ENCODE assay signal across 10 cellular contexts in the genomic region with DNA sequence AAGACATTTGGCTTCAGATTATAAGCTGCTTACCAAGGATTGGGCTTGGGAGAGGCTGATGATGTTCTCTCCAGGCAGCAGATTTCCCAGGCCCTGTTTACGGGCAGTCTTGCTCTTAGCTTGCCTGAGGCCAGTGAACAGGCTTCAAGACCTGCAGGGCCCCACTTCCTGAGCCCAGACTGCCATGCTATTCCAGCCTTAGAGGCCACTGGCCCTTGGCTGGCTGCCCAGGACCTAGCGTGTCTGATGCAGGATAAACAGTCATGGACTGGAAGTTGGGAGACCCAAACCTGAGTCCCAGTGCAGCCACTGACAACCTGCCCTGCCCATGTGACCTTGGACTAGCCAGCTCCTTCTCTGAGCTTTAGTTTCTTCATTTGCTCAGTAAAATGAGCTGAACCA. TPM values are rescaled to one million over a fixed set of nuclear protein-coding genes. Genes with fewer than 3 reads are reported as not detected.
DNase-seq lines count a peak whose midpoint lies in the region; ATAC-seq, FAIRE-seq and TF ChIP-seq lines count a peak whose summit lies in the region.
"Had no signal": no experiment of that assay in that cellular context is flagged by ENCODE, and none has a peak within 500 bp of the region (broad histone marks: within the 10 kb centered on the region; RNA-seq: fewer than 3 reads in every experiment).

No MANE protein-coding gene starts in this region.

- intact Hi-C loops in MCF 10A (cut with micrococcal nuclease): no loop called here
- intact Hi-C loops in mammary epithelial cell (cut with micrococcal nuclease): no loop called here

- H3K9me3 Mint-ChIP-seq in MCF 10A (ENCODE audit: unreplicated experiment): no peaks in the 10 kb centered on the region
- no peaks in the 10 kb centered on the region for H3K9me3 Mint-ChIP-seq in type B pancreatic cell

- no peak for ATAC-seq in HG03442 (IDR thresholded peaks at IDR 0.05; ENCODE audit: unreplicated experiment)
- ATAC-seq: activated CD4-positive, CD25-positive, alpha-beta regulatory T cell treated with anti-CD3 and anti-CD28 coated beads, Interleukin-2, amount 50 U/mL, for 24 hours had no signal

- no peak overlapping the region for H3K9ac ChIP-seq in mammary epithelial cell (ENCODE audit: insufficient read depth, low read length)
- peak overlapping the region in 1 of 2 donors; percentile 58 for H3K9ac ChIP-seq in duodenal mucosa (ENCODE audit: low read depth in 1 of 2, low read length in 2 of 2)

- H3K36me3 Mint-ChIP-seq in MCF 10A (ENCODE audit: insufficient read depth, unreplicated experiment) (peaks cover 8% of the 10 kb centered on the region), type B pancreatic cell (peaks cover 3% of the 10 kb centered on the region)

- H2AFZ ChIP-seq in mammary epithelial cell (ENCODE audit: low read depth, low read length): no peak overlapping the region

- peaks cover 4% of the 10 kb centered on the region for H3K79me2 ChIP-seq in mammary epithelial cell (ENCODE audit: insufficient read depth, low read length)

- no peak overlapping the region for H3K4me2 ChIP-seq in mammary epithelial cell (ENCODE audit: insufficient read depth, low read depth, low read length)

- H3K4me3 Mint-ChIP-seq in MCF 10A (ENCODE audit: unreplicated experiment) (no peak overlapping the region), type B pancreatic cell (peak overlapping the region; percentile 94)

- TF ChIP-seq POLR2A in GM12891 (IDR thresholded peaks at IDR 0.05; ENCODE audit: low read depth, low read length): no peak

- H3K27ac Mint-ChIP-seq in MCF 10A (ENCODE audit: low read depth, unreplicated experiment) (no peak overlapping the region), type B pancreatic cell (peak overlapping the region; percentile 86)

- POLR2A ChIA-PET in MCF 10A (lab: Yijun Ruan, JAX): interaction anchor here (1.0 to 1.8 kb wide), 10 partner anchors 14 to 429 kb away, joined by 3 to 5 read pairs (median 3); no protein-coding TSS in a partner anchor

- no peaks in the 10 kb centered on the region for H4K20me1 ChIP-seq in mammary epithelial cell (ENCODE audit: insufficient read depth, low read length)

- DNase-seq in MCF 10A (ENCODE audit: unreplicated experiment): peak; percentile 52
- no peak for DNase-seq in mammary epithelial cell
- peak; percentile 93 to 95 for DNase-seq in lung microvascular endothelial cell (ENCODE audit: low read depth in 2 of 2)
- no peak for DNase-seq in type B pancreatic cell (ENCODE audit: extremely low spot score, unreplicated experiment)
- DNase-seq in GM03348 (ENCODE audit: low spot score): no peak
- no peak for DNase-seq in GM12891 (ENCODE audit: insufficient read length, low spot score)
- DNase-seq: IMR-90 had no signal

- WGBS in mammary epithelial cell (ENCODE audit: low coverage, missing lambda C conversion rate): 89% methylated on average over 2 of the region's 2 CpGs

- no peak overlapping the region for H3K4me3 ChIP-seq in mammary epithelial cell (replicated peaks in 1 of 3; ENCODE audit: insufficient read depth in 1 of 3, low read depth in 2 of 3, low read length in 3 of 3)
- peak overlapping the region; percentile 7 to 49 for H3K4me3 ChIP-seq in duodenal mucosa (ENCODE audit: low read depth in 1 of 2, low read length in 2 of 2)

- H3K4me1 ChIP-seq in mammary epithelial cell (ENCODE audit: insufficient read depth, low read length) (peaks cover 52% of the 10 kb centered on the region), duodenal mucosa (ENCODE audit: control insufficient read depth in 1 of 2, insufficient read depth in 2 of 2, low read length in 2 of 2) (peaks cover 72 to 74% of the 10 kb centered on the region in 2 donors)

- peaks cover 37% of the 10 kb centered on the region for H3K4me1 Mint-ChIP-seq in MCF 10A (ENCODE audit: insufficient read depth, unreplicated experiment)
- peaks cover 78% of the 10 kb centered on the region for H3K4me1 Mint-ChIP-seq in type B pancreatic cell (ENCODE audit: unreplicated experiment)

- H3K9me3 ChIP-seq in mammary epithelial cell (replicated peaks; ENCODE audit: insufficient read depth, low read length) (no peaks in the 10 kb centered on the region), duodenal mucosa (ENCODE audit: control insufficient read depth in 1 of 2, low read length in 2 of 2) (no peaks in the 10 kb centered on the region)

- H3K36me3 ChIP-seq in mammary epithelial cell (ENCODE audit: insufficient read depth, low read length): no peaks in the 10 kb centered on the region
- H3K36me3 ChIP-seq in duodenal mucosa (ENCODE audit: control insufficient read depth in 1 of 2, insufficient read depth in 2 of 2, low read length in 2 of 2): no peaks in the 10 kb centered on the region

- H3K27me3 ChIP-seq in mammary epithelial cell (ENCODE audit: insufficient read depth, low read length) (no peaks in the 10 kb centered on the region), duodenal mucosa (ENCODE audit: control insufficient read depth in 1 of 2, insufficient read depth in 2 of 2, low read length in 2 of 2) (no peaks in the 10 kb centered on the region)

- TF ChIP-seq CTCF in MCF 10A (IDR thresholded peaks at IDR 0.05; ENCODE audit: unreplicated experiment) (no peak), mammary epithelial cell (conservative IDR thresholded peaks at IDR 0.05 in 1 of 2, IDR thresholded peaks at IDR 0.05 in 1 of 2; ENCODE audit: extremely low read depth in 1 of 2, insufficient read depth in 1 of 2, low read depth in 1 of 2, low read length in 2 of 2) (no peak), type B pancreatic cell (conservative IDR thresholded peaks at IDR 0.05) (no peak)

- no peak overlapping the region for H3K27ac ChIP-seq in mammary epithelial cell (ENCODE audit: insufficient read depth, low read depth, low read length)
- peak overlapping the region; percentile 24 for H3K27ac ChIP-seq in duodenal mucosa (ENCODE audit: low read depth, low read length)

- BruUV-seq in MCF 10A (replicated peaks; lab: Mats Ljungman, UMichigan) (no TSS peak), mammary epithelial cell (replicated peaks; lab: Mats Ljungman, UMichigan) (no TSS peak)

- CTCF ChIA-PET in MCF 10A (lab: Yijun Ruan, JAX): interaction anchor here (0.5 to 4.0 kb wide), 8 partner anchors 10 to 607 kb away, joined by 3 to 24 read pairs (median 4); no protein-coding TSS in a partner anchor
- CTCF ChIA-PET in mammary epithelial cell (lab: Charles Lee; ENCODE audit: low non-redundant PET): interaction anchor here (0.6 to 0.7 kb wide), 3 partner anchors 13 to 327 kb away, joined by 3 to 10 read pairs (median 3); no protein-coding TSS in a partner anchor

- in situ Hi-C loops in mammary epithelial cell (cut with MboI; ENCODE audit: low sequenced_read_pairs in 2 of 2): no loop called here

- dilution Hi-C loops in mammary epithelial cell (cut with HindIII; ENCODE audit: low sequenced_read_pairs): no loop called here

- H3K27me3 Mint-ChIP-seq in MCF 10A (ENCODE audit: insufficient read depth, unreplicated experiment) (no peaks in the 10 kb centered on the region), type B pancreatic cell (no peaks in the 10 kb centered on the region)

- FAIRE-seq in GM12891 (lab: Jason Lieb, UNC): no peak

TF ChIP-seq in GM12891, 5 proteins besides CTCF, POLR2A, EP300 and RAD21:
- no peak for TF ChIP-seq SPI1 (IDR thresholded peaks at IDR 0.05; ENCODE audit: low read depth, low read length)
- no peak for TF ChIP-seq TAF1 (IDR thresholded peaks at IDR 0.05; ENCODE audit: low read depth, low read length)
- TF ChIP-seq POLR2AphosphoS5 (IDR thresholded peaks at IDR 0.05; ENCODE audit: low read depth, low read length): no peak
- no peak for TF ChIP-seq POU2F2 (IDR thresholded peaks at IDR 0.05; ENCODE audit: low read depth, low read length)
- TF ChIP-seq PAX5 (IDR thresholded peaks at IDR 0.05; ENCODE audit: insufficient read depth, low read length, severe bottlenecking): no peak

RNA-seq across cellular contexts. Expression of a gene that starts 2.9 kb away (rescaled TPM):
- total RNA-seq in MCF 10A (2022): 6.0 and 6.7 TPM in 2 replicates
- 10 to 100 TPM; 11.0 to 58.6 TPM for total RNA-seq in mammary epithelial cell
- 34.8 TPM for polyA plus RNA-seq in mammary epithelial cell
- 14.7 TPM for polyA minus RNA-seq in mammary epithelial cell
- 92.8 and 195 TPM in 2 replicates for total RNA-seq in lung microvascular endothelial cell
- total RNA-seq in type B pancreatic cell (ENCODE audit: low replicate concordance): 73.5 and 89.2 TPM in 2 replicates
- 10.2 TPM for polyA plus RNA-seq in GM12891 (2012; ENCODE audit: low read depth, missing spikeins)

RNA-seq across cellular contexts. Expression of a gene that starts 42.8 kb away (rescaled TPM):
- 46.9 and 53.7 TPM in 2 replicates for total RNA-seq in MCF 10A (2022)
- total RNA-seq in mammary epithelial cell: 100 to 1,000 TPM in 1 of 2 donors, 10 to 100 TPM in 1; 47.8 to 102 TPM
- polyA plus RNA-seq in mammary epithelial cell: 97.2 TPM
- polyA minus RNA-seq in mammary epithelial cell: 85.5 TPM
- total RNA-seq in lung microvascular endothelial cell: 35.7 and 60.9 TPM in 2 replicates
- total RNA-seq in type B pancreatic cell (ENCODE audit: low replicate concordance): 111 and 159 TPM in 2 replicates
- 5.2 TPM for polyA plus RNA-seq in GM12891 (2012; ENCODE audit: low read depth, missing spikeins)

RNA-seq across cellular contexts. Expression of a gene that starts 54.7 kb away (rescaled TPM):
- total RNA-seq in MCF 10A (2022): not detected in 2 replicates
- total RNA-seq in mammary epithelial cell: under 1 TPM in 1 of 2 donors, not detected in 1; 0.54 TPM
- polyA plus RNA-seq in mammary epithelial cell: not detected
- polyA minus RNA-seq in mammary epithelial cell: not detected
- not detected in 2 replicates for total RNA-seq in lung microvascular endothelial cell
- 1.1 TPM in 1 of 2 replicates, not detected in the other for total RNA-seq in type B pancreatic cell (ENCODE audit: low replicate concordance)
- not detected for polyA plus RNA-seq in GM12891 (2012; ENCODE audit: low read depth, missing spikeins)
- total RNA-seq: IMR-90 had no signal
- polyA plus RNA-seq: IMR-90 had no signal

RNA-seq across cellular contexts. Expression of a gene that starts 54.7 kb away (rescaled TPM):
- total RNA-seq in MCF 10A (2022): not detected in 2 replicates
- total RNA-seq in mammary epithelial cell: not detected
- not detected for polyA plus RNA-seq in mammary epithelial cell
- not detected for polyA minus RNA-seq in mammary epithelial cell
- total RNA-seq in lung microvascular endothelial cell: not detected in 2 replicates
- 0.46 TPM in 1 of 2 replicates, not detected in the other for total RNA-seq in type B pancreatic cell (ENCODE audit: low replicate concordance)
- polyA plus RNA-seq in GM12891 (2012; ENCODE audit: low read depth, missing spikeins): not detected
- total RNA-seq: IMR-90 had no signal
- polyA plus RNA-seq: IMR-90 had no signal

Comparison
In these comparisons a context has a peak if more than half of its experiments do, and no peak if none do; other contexts are left out.
1. DNase-seq: peak in MCF 10A (single experiment) and lung microvascular endothelial cell (2 of 2); none in mammary epithelial cell (single experiment), type B pancreatic cell (single experiment), GM03348 (single experiment) and GM12891 (single experiment).
2. H3K4me3 ChIP-seq: peak in duodenal mucosa (2 of 2); none in mammary epithelial cell (0 of 3).